Comparison of ENCODE assay signal across 27 cellular contexts in the genomic region with DNA sequence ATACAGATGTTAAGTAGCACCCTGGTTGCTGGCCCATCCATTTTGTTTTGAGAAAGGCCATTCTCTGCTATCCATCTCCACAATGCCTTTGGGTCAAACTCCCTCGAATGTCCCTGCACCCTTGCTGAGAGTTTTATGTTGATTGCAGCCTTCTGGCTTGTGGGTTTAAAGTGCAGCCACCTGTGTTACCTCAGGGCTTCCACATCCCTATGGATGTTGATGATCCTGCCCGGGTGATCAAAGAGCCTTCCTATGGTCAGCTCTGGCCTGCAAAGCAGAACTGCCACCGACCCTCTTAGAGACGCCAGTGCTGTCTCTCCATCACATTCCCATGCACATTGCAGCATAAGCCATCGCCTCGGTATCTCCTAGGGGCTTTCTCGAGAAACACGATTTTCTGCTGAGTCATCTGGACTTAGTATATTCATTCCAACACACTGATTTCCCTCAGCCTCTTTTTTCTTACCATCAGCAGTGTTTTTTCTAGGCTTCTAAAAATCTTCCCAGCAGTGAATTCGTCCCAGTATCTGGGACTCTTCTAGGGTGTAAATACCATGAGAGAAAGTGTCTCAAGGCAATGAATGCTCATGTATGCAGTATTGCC.
"Had no signal": no experiment of that assay in that cellular context is flagged by ENCODE, and none has a peak within 500 bp of the region (broad histone marks: within the 10 kb centered on the region; RNA-seq: fewer than 3 reads in every experiment).

No MANE protein-coding gene starts in this region.

- H3K27ac ChIP-seq: breast epithelium, pancreas, psoas muscle, thoracic aorta, VCaP had no signal

- H3K36me3 ChIP-seq: breast epithelium, pancreas, thoracic aorta had no signal

- H3K9me3 ChIP-seq: breast epithelium, pancreas, psoas muscle, thoracic aorta had no signal

- H3K4me3 ChIP-seq: breast epithelium, pancreas, psoas muscle, thoracic aorta had no signal

- FAIRE-seq: frontal cortex, kidney, pancreas, TTC549, urothelium cell line had no signal

- ATAC-seq: activated naive CD8-positive, alpha-beta T cell treated with anti-CD3 and anti-CD28 coated beads, Interleukin-2, amount 50 U/mL, for 24 hours; activated T-cell treated with anti-CD3 and anti-CD28 coated beads, Interleukin-2, amount 50 U/mL, for 4 hours; activated T-helper 17 cell treated with anti-CD3 and anti-CD28 coated beads, Interleukin-2, amount 50 U/mL, for 72 hours; esophagus mucosa; left colon; naive thymus-derived CD4-positive, alpha-beta T cell; pancreas; psoas muscle; stimulated activated naive CD8-positive, alpha-beta T cell treated with anti-CD3 and anti-CD28 coated beads, Interleukin-15, Interleukin-2, amounts not matched to agents 100 U/mL and 50 U/mL, for 24 hours had no signal

- H3K27me3 ChIP-seq: breast epithelium had no signal

- DNase-seq: activated CD4-positive, alpha-beta memory T cell treated with anti-CD3 and anti-CD28 coated beads for 36 hours; activated CD4-positive, alpha-beta T cell treated with anti-CD3 and anti-CD28 coated beads for 4 hours; activated naive CD8-positive, alpha-beta T cell treated with anti-CD3 and anti-CD28 coated beads, Interleukin-2, amount 50 U/mL, for 24 hours; activated T-cell treated with anti-CD3 and anti-CD28 coated beads, Interleukin-2, amount 50 U/mL, for 4 hours; amygdala; central memory CD4-positive, alpha-beta T cell; endodermal cell; kidney; left colon; mammary epithelial cell; midbrain; naive thymus-derived CD4-positive, alpha-beta T cell; nucleus accumbens; pancreas; psoas muscle; stimulated activated CD4-positive, alpha-beta T cell treated with anti-CD3 and anti-CD28 coated beads, Interleukin-2, amount 100 ng/mL, for 48 hours; stimulated activated naive CD8-positive, alpha-beta T cell treated with anti-CD3 and anti-CD28 coated beads, Interleukin-15, Interleukin-2, amounts not matched to agents 100 U/mL and 50 U/mL, for 24 hours; T-helper 9 cell; trophoblast cell had no signal

- H3K4me1 ChIP-seq: breast epithelium, pancreas, psoas muscle had no signal
